In the genomic region with DNA sequence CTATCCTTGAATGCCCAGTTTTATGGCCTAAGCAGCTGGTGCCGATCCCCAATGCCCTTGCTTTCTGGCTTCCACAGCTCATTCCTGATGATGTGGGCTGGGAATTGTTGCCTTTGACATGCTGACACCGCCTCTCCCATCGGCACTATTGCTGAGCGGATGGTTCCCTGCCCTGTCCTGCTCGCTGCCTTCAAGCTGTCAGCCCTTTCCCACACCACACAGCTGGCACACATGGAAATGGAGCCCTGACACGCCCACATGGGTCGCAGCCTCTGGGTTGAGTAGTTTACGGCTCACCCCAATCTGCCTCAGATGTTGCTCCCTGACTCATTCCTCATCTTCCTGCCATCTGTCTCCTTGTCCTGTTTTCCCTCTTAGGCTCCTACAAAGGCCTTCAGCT, we compare ENCODE assay signal across 1 cellular context.
A peak's percentile ranks its signal among the peaks of the same experiment; 100 is the strongest.
TF ChIP-seq lines count a peak whose summit lies in the region.

No MANE protein-coding gene starts in this region.

TF ChIP-seq in HEK293, 187 proteins besides CTCF, POLR2A, EP300 and RAD21:
- TF ChIP-seq ZFHX2 (tag by site-specific recombination; conservative IDR thresholded peaks at IDR 0.05) (0 out of 2 replicates have a peak, but pooled peaks have one; percentile 7), ZNF658 (tag by site-specific recombination; IDR thresholded peaks at IDR 0.05) (no peak)
